15 cellular contexts compared by ENCODE assay signal in the genomic region with DNA sequence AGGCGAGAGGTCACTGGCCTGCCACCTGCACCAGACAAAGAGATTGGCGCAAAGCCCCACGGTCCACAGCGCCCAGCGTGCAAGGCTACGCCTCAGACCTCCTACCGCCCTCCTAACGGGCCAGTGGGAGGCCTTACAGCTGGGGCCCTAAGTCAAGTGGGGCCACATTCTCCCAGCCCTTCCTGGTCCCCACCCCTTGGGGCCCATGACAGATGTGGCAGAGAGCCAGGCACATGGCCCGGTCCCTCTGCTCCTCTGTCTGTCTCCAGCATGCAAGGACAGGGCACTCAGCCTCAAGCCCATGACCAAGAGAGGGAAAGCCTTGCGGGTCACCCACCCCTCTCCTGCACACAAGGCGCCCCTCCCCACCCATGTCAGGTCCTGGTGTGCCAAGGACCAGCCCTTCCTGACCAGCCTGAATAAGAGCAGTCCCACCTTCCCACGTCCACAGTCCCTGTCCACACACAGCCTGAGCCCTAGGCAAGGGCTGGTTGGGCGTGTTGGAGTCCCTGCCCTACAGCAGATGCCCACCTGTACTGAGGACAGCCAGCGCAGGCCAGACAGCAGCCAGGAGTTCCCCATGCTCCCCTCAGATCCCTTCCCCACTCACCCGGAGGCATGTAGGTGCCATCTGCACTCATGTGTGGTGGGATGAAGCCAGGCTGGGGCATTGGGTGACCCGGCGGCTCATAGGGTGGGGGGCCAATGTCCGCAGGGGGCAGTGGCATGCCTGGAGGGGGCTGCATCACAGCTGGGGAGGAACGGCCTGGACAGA. TPM values are rescaled to one million over a fixed set of nuclear protein-coding genes. Genes with fewer than 3 reads are reported as not detected.
A peak's percentile ranks its signal among the peaks of the same experiment; 100 is the strongest.
DNase-seq lines count a peak whose midpoint lies in the region; ATAC-seq and TF ChIP-seq lines count a peak whose summit lies in the region.
"Had no signal": no experiment of that assay in that cellular context is flagged by ENCODE, and none has a peak within 500 bp of the region (broad histone marks: within the 10 kb centered on the region; RNA-seq: fewer than 3 reads in every experiment).

No MANE protein-coding gene starts in this region.

- POLR2A ChIA-PET in WTC11 (lab: Charles Lee) = no interaction called here

- H3K27ac ChIP-seq in lower lobe of right lung = peak overlapping the region; percentile 44

- DNase-seq in stimulated activated naive CD8-positive, alpha-beta T cell treated with anti-CD3 and anti-CD28 coated beads, Interleukin-15, Interleukin-2, amounts not matched to agents 100 U/mL and 50 U/mL, for 24 hours = no peak
- no peak for DNase-seq in central memory CD8-positive, alpha-beta T cell (ENCODE audit: low spot score in 2 of 2)
- DNase-seq in lower lobe of right lung (no peak), WTC11 (ENCODE audit: low spot score) (no peak), NCI-H2107 treated with DMSO at 0.1 percent for 48 hours (lab: John Stamatoyannopoulos, UW; ENCODE audit: unreplicated experiment) (no peak)
- DNase-seq: amniotic stem cell, foreskin fibroblast, NCI-H2081, SIG-M5 had no signal

- no peak overlapping the region for H3K4me3 ChIP-seq in lower lobe of right lung
- H3K4me3 ChIP-seq: pancreas, upper lobe of left lung had no signal

- peaks cover 49% of the 10 kb centered on the region for H3K4me1 ChIP-seq in lower lobe of right lung

- no peaks in the 10 kb centered on the region for H3K27me3 ChIP-seq in lower lobe of right lung (ENCODE audit: low read depth)
- H3K27me3 ChIP-seq: pancreas, upper lobe of left lung had no signal

- no peak for ATAC-seq in stimulated activated naive CD8-positive, alpha-beta T cell treated with anti-CD3 and anti-CD28 coated beads, Interleukin-15, Interleukin-2, amounts not matched to agents 100 U/mL and 50 U/mL, for 24 hours
- no peak for ATAC-seq in central memory CD8-positive, alpha-beta T cell (replicated peaks; ENCODE audit: extremely low read depth, poor library complexity, severe bottlenecking)
- ATAC-seq in lower lobe of right lung (no peak), WTC11 (no peak), GM18511 (IDR thresholded peaks at IDR 0.05; ENCODE audit: unreplicated experiment) (no peak), HG03354 (IDR thresholded peaks at IDR 0.05; ENCODE audit: poor library complexity, severe bottlenecking, unreplicated experiment) (no peak)

- H3K36me3 ChIP-seq in lower lobe of right lung = peaks cover 54% of the 10 kb centered on the region

- peaks cover 44% of the 10 kb centered on the region for H3K4me1 Mint-ChIP-seq in stimulated activated naive CD8-positive, alpha-beta T cell treated with anti-CD3 and anti-CD28 coated beads, Interleukin-15, Interleukin-2, amounts not matched to agents 100 ng/mL and 50 ng/mL, for 24 hours (ENCODE audit: low read depth)
- H3K4me1 Mint-ChIP-seq in central memory CD8-positive, alpha-beta T cell = peaks cover 44% of the 10 kb centered on the region
- H3K4me1 Mint-ChIP-seq in WTC11 = peaks cover 7% of the 10 kb centered on the region; the same call in 1 of the 2 replicates
- H3K4me1 Mint-ChIP-seq: mesothelial cell of epicardium had no signal

- CTCF ChIA-PET in WTC11 (lab: Charles Lee) = interaction anchor here (0.5 to 4.3 kb wide), 6 partner anchors 12 to 1205 kb away, joined by 3 to 21 read pairs (median 4); no protein-coding TSS in a partner anchor

- no peak for TF ChIP-seq CTCF in lower lobe of right lung (IDR thresholded peaks at IDR 0.05)
- no peak for TF ChIP-seq CTCF in WTC11 (IDR thresholded peaks at IDR 0.05)

- peaks cover 27% of the 10 kb centered on the region for H3K36me3 Mint-ChIP-seq in stimulated activated naive CD8-positive, alpha-beta T cell treated with anti-CD3 and anti-CD28 coated beads, Interleukin-15, Interleukin-2, amounts not matched to agents 100 ng/mL and 50 ng/mL, for 24 hours (ENCODE audit: low read depth)
- peaks cover 27% of the 10 kb centered on the region for H3K36me3 Mint-ChIP-seq in central memory CD8-positive, alpha-beta T cell (ENCODE audit: insufficient read depth)
- peaks cover 3% of the 10 kb centered on the region; the same call in 1 of the 2 replicates for H3K36me3 Mint-ChIP-seq in WTC11

- no peaks in the 10 kb centered on the region for H3K9me3 ChIP-seq in lower lobe of right lung
- H3K9me3 ChIP-seq: pancreas, upper lobe of left lung had no signal

- no peak overlapping the region for H3K4me3 Mint-ChIP-seq in stimulated activated naive CD8-positive, alpha-beta T cell treated with anti-CD3 and anti-CD28 coated beads, Interleukin-15, Interleukin-2, amounts not matched to agents 100 ng/mL and 50 ng/mL, for 24 hours
- H3K4me3 Mint-ChIP-seq in central memory CD8-positive, alpha-beta T cell = no peak overlapping the region
- no peak overlapping the region for H3K4me3 Mint-ChIP-seq in WTC11
- H3K4me3 Mint-ChIP-seq: mesothelial cell of epicardium had no signal

- intact Hi-C loops in lower lobe of right lung (cut with DNase I) = no loop called here

- H3K27ac Mint-ChIP-seq in stimulated activated naive CD8-positive, alpha-beta T cell treated with anti-CD3 and anti-CD28 coated beads, Interleukin-15, Interleukin-2, amounts not matched to agents 100 ng/mL and 50 ng/mL, for 24 hours = peak overlapping the region; percentile 49
- peak overlapping the region; percentile 94 for H3K27ac Mint-ChIP-seq in central memory CD8-positive, alpha-beta T cell (ENCODE audit: low read depth)
- H3K27ac Mint-ChIP-seq in WTC11 = no peak overlapping the region; the same call in 1 of the 2 replicates
- H3K27ac Mint-ChIP-seq: mesothelial cell of epicardium had no signal

- H3K27me3 Mint-ChIP-seq in stimulated activated naive CD8-positive, alpha-beta T cell treated with anti-CD3 and anti-CD28 coated beads, Interleukin-15, Interleukin-2, amounts not matched to agents 100 ng/mL and 50 ng/mL, for 24 hours = no peaks in the 10 kb centered on the region
- no peaks in the 10 kb centered on the region for H3K27me3 Mint-ChIP-seq in central memory CD8-positive, alpha-beta T cell
- H3K27me3 Mint-ChIP-seq in WTC11 (ENCODE audit: low read depth) = no peaks in the 10 kb centered on the region

- H3K9me3 Mint-ChIP-seq in stimulated activated naive CD8-positive, alpha-beta T cell treated with anti-CD3 and anti-CD28 coated beads, Interleukin-15, Interleukin-2, amounts not matched to agents 100 ng/mL and 50 ng/mL, for 24 hours = no peaks in the 10 kb centered on the region
- no peaks in the 10 kb centered on the region for H3K9me3 Mint-ChIP-seq in central memory CD8-positive, alpha-beta T cell
- no peaks in the 10 kb centered on the region for H3K9me3 Mint-ChIP-seq in WTC11
- H3K9me3 Mint-ChIP-seq: mesothelial cell of epicardium had no signal

TF ChIP-seq in WTC11, 78 proteins besides CTCF, POLR2A, EP300 and RAD21:
- TF ChIP-seq, protein P1, sequence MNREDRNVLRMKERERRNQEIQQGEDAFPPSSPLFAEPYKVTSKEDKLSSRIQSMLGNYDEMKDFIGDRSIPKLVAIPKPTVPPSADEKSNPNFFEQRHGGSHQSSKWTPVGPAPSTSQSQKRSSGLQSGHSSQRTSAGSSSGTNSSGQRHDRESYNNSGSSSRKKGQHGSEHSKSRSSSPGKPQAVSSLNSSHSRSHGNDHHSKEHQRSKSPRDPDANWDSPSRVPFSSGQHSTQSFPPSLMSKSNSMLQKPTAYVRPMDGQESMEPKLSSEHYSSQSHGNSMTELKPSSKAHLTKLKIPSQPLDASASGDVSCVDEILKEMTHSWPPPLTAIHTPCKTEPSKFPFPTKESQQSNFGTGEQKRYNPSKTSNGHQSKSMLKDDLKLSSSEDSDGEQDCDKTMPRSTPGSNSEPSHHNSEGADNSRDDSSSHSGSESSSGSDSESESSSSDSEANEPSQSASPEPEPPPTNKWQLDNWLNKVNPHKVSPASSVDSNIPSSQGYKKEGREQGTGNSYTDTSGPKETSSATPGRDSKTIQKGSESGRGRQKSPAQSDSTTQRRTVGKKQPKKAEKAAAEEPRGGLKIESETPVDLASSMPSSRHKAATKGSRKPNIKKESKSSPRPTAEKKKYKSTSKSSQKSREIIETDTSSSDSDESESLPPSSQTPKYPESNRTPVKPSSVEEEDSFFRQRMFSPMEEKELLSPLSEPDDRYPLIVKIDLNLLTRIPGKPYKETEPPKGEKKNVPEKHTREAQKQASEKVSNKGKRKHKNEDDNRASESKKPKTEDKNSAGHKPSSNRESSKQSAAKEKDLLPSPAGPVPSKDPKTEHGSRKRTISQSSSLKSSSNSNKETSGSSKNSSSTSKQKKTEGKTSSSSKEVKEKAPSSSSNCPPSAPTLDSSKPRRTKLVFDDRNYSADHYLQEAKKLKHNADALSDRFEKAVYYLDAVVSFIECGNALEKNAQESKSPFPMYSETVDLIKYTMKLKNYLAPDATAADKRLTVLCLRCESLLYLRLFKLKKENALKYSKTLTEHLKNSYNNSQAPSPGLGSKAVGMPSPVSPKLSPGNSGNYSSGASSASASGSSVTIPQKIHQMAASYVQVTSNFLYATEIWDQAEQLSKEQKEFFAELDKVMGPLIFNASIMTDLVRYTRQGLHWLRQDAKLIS (CRISPR knock-in tag; IDR thresholded peaks at IDR 0.05; ENCODE audit: borderline replicate concordance) = no peak
- TF ChIP-seq, protein P2, sequence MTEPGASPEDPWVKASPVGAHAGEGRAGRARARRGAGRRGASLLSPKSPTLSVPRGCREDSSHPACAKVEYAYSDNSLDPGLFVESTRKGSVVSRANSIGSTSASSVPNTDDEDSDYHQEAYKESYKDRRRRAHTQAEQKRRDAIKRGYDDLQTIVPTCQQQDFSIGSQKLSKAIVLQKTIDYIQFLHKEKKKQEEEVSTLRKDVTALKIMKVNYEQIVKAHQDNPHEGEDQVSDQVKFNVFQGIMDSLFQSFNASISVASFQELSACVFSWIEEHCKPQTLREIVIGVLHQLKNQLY (CRISPR knock-in tag; IDR thresholded peaks at IDR 0.05) = no peak
- TF ChIP-seq, protein P3, sequence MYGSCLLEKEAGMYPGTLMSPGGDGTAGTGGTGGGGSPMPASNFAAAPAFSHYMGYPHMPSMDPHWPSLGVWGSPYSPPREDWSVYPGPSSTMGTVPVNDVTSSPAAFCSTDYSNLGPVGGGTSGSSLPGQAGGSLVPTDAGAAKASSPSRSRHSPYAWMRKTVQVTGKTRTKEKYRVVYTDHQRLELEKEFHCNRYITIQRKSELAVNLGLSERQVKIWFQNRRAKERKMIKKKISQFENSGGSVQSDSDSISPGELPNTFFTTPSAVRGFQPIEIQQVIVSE (CRISPR knock-in tag; IDR thresholded peaks at IDR 0.05; ENCODE audit: borderline replicate concordance) = no peak
- TF ChIP-seq FOXK1 (CRISPR knock-in tag; IDR thresholded peaks at IDR 0.05) = no peak

RNA-seq across cellular contexts. Expression of a gene that starts 25.3 kb away (rescaled TPM):
- total RNA-seq in lower lobe of right lung (21.1 TPM), WTC11 (2021) (68.9 to 79.2 TPM (median 78.9 TPM) in 3 replicates)

RNA-seq across cellular contexts. Expression of a gene that starts 37.1 kb away (rescaled TPM):
- total RNA-seq in lower lobe of right lung (53.8 TPM), WTC11 (2021) (29.5 to 42.6 TPM (median 31.1 TPM) in 3 replicates)

RNA-seq across cellular contexts. Expression of a gene that starts 38.8 kb away (rescaled TPM):
- 43.5 TPM for total RNA-seq in lower lobe of right lung
- total RNA-seq in WTC11 (2021) = 68.1 to 77.6 TPM (median 69.5 TPM) in 3 replicates

RNA-seq across cellular contexts. Expression of a gene that starts 42.9 kb away (rescaled TPM):
- total RNA-seq in lower lobe of right lung (0.21 TPM), WTC11 (2021) (1.3 to 2.1 TPM (median 1.5 TPM) in 3 replicates)
